In the genomic region with DNA sequence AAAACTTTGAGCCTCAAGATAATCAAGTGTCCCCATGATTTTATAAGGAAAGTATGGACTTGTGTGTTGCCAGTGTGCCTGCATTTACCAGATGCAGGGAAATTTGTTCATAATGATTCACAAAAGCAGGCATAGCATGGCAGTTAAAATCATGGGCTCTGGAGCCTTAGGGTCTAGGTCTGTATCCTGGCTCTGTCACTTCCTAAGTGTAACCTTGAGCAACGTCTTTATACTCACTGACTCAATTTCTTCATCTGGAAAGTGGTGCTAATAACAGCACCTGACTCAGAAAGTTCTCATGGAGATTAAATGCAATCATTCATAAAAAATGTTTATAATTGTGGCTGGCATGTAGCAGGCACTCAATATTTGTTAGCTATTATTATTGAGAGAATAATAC, we compare ENCODE assay signal across 21 cellular contexts.
DNase-seq lines count a peak whose midpoint lies in the region; ATAC-seq and TF ChIP-seq lines count a peak whose summit lies in the region.
"Had no signal": no experiment of that assay in that cellular context is flagged by ENCODE, and none has a peak within 500 bp of the region (broad histone marks: within the 10 kb centered on the region; RNA-seq: fewer than 3 reads in every experiment).

No MANE protein-coding gene starts in this region.

- no peak for TF ChIP-seq CTCF in MCF 10A (IDR thresholded peaks at IDR 0.05; ENCODE audit: unreplicated experiment)
- no peak for TF ChIP-seq CTCF in breast epithelium (IDR thresholded peaks at IDR 0.05)
- no peak for TF ChIP-seq CTCF in fibroblast of mammary gland (conservative IDR thresholded peaks at IDR 0.05; ENCODE audit: control insufficient read depth, insufficient read depth, low read depth, low read length)
- no peak for TF ChIP-seq CTCF in RWPE1 (conservative IDR thresholded peaks at IDR 0.05; ENCODE audit: low read depth)

- CTCF ChIA-PET in MCF 10A (lab: Yijun Ruan, JAX) = no interaction called here
- CTCF ChIA-PET in RWPE1 (lab: Yijun Ruan, JAX) = interaction anchor here (0.7 to 1.2 kb wide), 2 partner anchors 12 to 641 kb away, joined by 3 read pairs; no protein-coding TSS in a partner anchor

- H3K36me3 ChIP-seq in breast epithelium = no peaks in the 10 kb centered on the region
- H3K36me3 ChIP-seq: Peyer's patch had no signal

- H3K36me3 Mint-ChIP-seq in MCF 10A (ENCODE audit: insufficient read depth, unreplicated experiment) = no peaks in the 10 kb centered on the region
- H3K36me3 Mint-ChIP-seq: CD4-positive, alpha-beta memory T cell had no signal

- ATAC-seq in SK-N-SH treated with all-trans-retinoic acid at 6 μM for 48 hours = peak; percentile 33; the same call in 2 of the 3 replicates
- no peak for ATAC-seq in Right ventricle myocardium inferior
- ATAC-seq: GM12878, GM23338 had no signal

- H3K9me3 Mint-ChIP-seq in MCF 10A (ENCODE audit: unreplicated experiment) = no peaks in the 10 kb centered on the region
- H3K9me3 Mint-ChIP-seq: GM23338 had no signal

- H3K4me1 Mint-ChIP-seq in MCF 10A (ENCODE audit: insufficient read depth, unreplicated experiment) = no peaks in the 10 kb centered on the region
- H3K4me1 Mint-ChIP-seq: CD4-positive, alpha-beta memory T cell had no signal

- intact Hi-C loops in MCF 10A (cut with micrococcal nuclease) (no loop called here), breast epithelium (cut with DNase I; ENCODE audit: low total_unique reads) (no loop called here), Right ventricle myocardium inferior (cut with DNase I) (loop anchor here (10.0 kb wide), 1 partner anchor 93 kb away; no protein-coding TSS in a partner anchor)

- no peak for TF ChIP-seq POLR2A in breast epithelium (IDR thresholded peaks at IDR 0.05)

- no peaks in the 10 kb centered on the region for H3K27me3 Mint-ChIP-seq in MCF 10A (ENCODE audit: insufficient read depth, unreplicated experiment)

- H3K27ac ChIP-seq in breast epithelium (no peak overlapping the region), RWPE1 (no peak overlapping the region)
- H3K27ac ChIP-seq: 22Rv1, KMS-11, Peyer's patch had no signal

- DNase-seq in MCF 10A (ENCODE audit: unreplicated experiment) = peak; percentile 5
- no peak for DNase-seq in breast epithelium (ENCODE audit: low spot score in 2 of 2)
- DNase-seq in fibroblast of mammary gland (ENCODE audit: low read depth) = peak; percentile 31
- no peak for DNase-seq in RWPE1 (ENCODE audit: low spot score)
- DNase-seq in Right ventricle myocardium inferior (ENCODE audit: missing footprints) = no peak
- no peak for DNase-seq in NCI-H2107 (lab: John Stamatoyannopoulos, UW)
- DNase-seq in pons (ENCODE audit: low spot score) = no peak
- DNase-seq: Calu3; CD4-positive, alpha-beta memory T cell; DMS53; NCI-H1048; NCI-H2081 treated with DMSO at 0.1 percent for 48 hours; NCI-H2227 treated with DMSO at 0.1 percent for 48 hours; NCI-H524 treated with DMSO at 0.1 percent for 48 hours; Peyer's patch; SHP77 treated with DMSO at 0.1 percent for 48 hours had no signal

- H3K27me3 ChIP-seq in breast epithelium = no peaks in the 10 kb centered on the region
- H3K27me3 ChIP-seq: Peyer's patch had no signal

- BruUV-seq in MCF 10A (replicated peaks; lab: Mats Ljungman, UMichigan) = no TSS peak

- POLR2A ChIA-PET in MCF 10A (lab: Yijun Ruan, JAX) (interaction anchor here (0.7 kb wide), 1 partner anchor 184 kb away, joined by 3 read pairs; no protein-coding TSS in a partner anchor), RWPE1 (lab: Yijun Ruan, JAX; ENCODE audit: low non-redundant PET) (no interaction called here)

- no peaks in the 10 kb centered on the region for H3K4me1 ChIP-seq in breast epithelium
- H3K4me1 ChIP-seq: Peyer's patch had no signal

- H3K27ac Mint-ChIP-seq in MCF 10A (ENCODE audit: low read depth, unreplicated experiment) = no peak overlapping the region
- H3K27ac Mint-ChIP-seq: CD4-positive, alpha-beta memory T cell; GM23338 had no signal

- H3K4me3 Mint-ChIP-seq in MCF 10A (ENCODE audit: unreplicated experiment) = no peak overlapping the region
- H3K4me3 Mint-ChIP-seq: CD4-positive, alpha-beta memory T cell; GM23338 had no signal

- H3K4me3 ChIP-seq in breast epithelium = no peak overlapping the region
- H3K4me3 ChIP-seq in fibroblast of mammary gland (ENCODE audit: control insufficient read depth, low read depth, low read length) = no peak overlapping the region
- H3K4me3 ChIP-seq: GM12878, GM23338, Peyer's patch had no signal

- H3K9me3 ChIP-seq in breast epithelium = no peaks in the 10 kb centered on the region
- H3K9me3 ChIP-seq: Peyer's patch had no signal

TF ChIP-seq in SK-N-SH treated with all-trans-retinoic acid at 6 μM for 48 hours, 23 proteins besides CTCF, POLR2A, EP300 and RAD21 (continues in another document):
- TF ChIP-seq ZC3H10 (CRISPR knock-in tag; IDR thresholded peaks at IDR 0.05) = no peak
- no peak for TF ChIP-seq GLIS3 (CRISPR knock-in tag; IDR thresholded peaks at IDR 0.05)
- no peak for TF ChIP-seq ZFP30 (CRISPR knock-in tag; IDR thresholded peaks at IDR 0.05)
- TF ChIP-seq, protein P1, sequence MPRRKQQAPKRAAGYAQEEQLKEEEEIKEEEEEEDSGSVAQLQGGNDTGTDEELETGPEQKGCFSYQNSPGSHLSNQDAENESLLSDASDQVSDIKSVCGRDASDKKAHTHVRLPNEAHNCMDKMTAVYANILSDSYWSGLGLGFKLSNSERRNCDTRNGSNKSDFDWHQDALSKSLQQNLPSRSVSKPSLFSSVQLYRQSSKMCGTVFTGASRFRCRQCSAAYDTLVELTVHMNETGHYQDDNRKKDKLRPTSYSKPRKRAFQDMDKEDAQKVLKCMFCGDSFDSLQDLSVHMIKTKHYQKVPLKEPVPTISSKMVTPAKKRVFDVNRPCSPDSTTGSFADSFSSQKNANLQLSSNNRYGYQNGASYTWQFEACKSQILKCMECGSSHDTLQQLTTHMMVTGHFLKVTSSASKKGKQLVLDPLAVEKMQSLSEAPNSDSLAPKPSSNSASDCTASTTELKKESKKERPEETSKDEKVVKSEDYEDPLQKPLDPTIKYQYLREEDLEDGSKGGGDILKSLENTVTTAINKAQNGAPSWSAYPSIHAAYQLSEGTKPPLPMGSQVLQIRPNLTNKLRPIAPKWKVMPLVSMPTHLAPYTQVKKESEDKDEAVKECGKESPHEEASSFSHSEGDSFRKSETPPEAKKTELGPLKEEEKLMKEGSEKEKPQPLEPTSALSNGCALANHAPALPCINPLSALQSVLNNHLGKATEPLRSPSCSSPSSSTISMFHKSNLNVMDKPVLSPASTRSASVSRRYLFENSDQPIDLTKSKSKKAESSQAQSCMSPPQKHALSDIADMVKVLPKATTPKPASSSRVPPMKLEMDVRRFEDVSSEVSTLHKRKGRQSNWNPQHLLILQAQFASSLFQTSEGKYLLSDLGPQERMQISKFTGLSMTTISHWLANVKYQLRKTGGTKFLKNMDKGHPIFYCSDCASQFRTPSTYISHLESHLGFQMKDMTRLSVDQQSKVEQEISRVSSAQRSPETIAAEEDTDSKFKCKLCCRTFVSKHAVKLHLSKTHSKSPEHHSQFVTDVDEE (CRISPR knock-in tag; IDR thresholded peaks at IDR 0.05) = no peak
- TF ChIP-seq ZNF565 (CRISPR knock-in tag; conservative IDR thresholded peaks at IDR 0.05; ENCODE audit: low read depth) = no peak
- TF ChIP-seq BACH2 (CRISPR knock-in tag; IDR thresholded peaks at IDR 0.05; ENCODE audit: borderline replicate concordance) = no peak
- TF ChIP-seq RARB (CRISPR knock-in tag; IDR thresholded peaks at IDR 0.05) = no peak
- TF ChIP-seq TOX (CRISPR knock-in tag; IDR thresholded peaks at IDR 0.05; ENCODE audit: borderline replicate concordance) = no peak
- no peak for TF ChIP-seq SNAI2 (CRISPR knock-in tag; IDR thresholded peaks at IDR 0.05)
- TF ChIP-seq CSRNP3 (CRISPR knock-in tag; IDR thresholded peaks at IDR 0.05) = no peak
- TF ChIP-seq CREB5 (CRISPR knock-in tag; IDR thresholded peaks at IDR 0.05; ENCODE audit: low read depth) = no peak
- TF ChIP-seq ESRRG (CRISPR knock-in tag; IDR thresholded peaks at IDR 0.05) = no peak
- no peak for TF ChIP-seq PATZ1 (CRISPR knock-in tag; IDR thresholded peaks at IDR 0.05; ENCODE audit: borderline replicate concordance)
- TF ChIP-seq CSDC2 (CRISPR knock-in tag; IDR thresholded peaks at IDR 0.05) = no peak

Comparison
In these comparisons a context has a peak if more than half of its experiments do, and no peak if none do; other contexts are left out.
1. DNase-seq: peak in MCF 10A (single experiment) and fibroblast of mammary gland (single experiment); none in breast epithelium (0 of 2), RWPE1 (single experiment), Right ventricle myocardium inferior (single experiment), NCI-H2107 (single experiment) and pons (single experiment).